ENCODE assay signal across 2 cellular contexts in genomic region chr9:111637421-111637950, GRCh38.
TF ChIP-seq lines count a peak whose summit lies in the region.

No MANE protein-coding gene starts in this region.

TF ChIP-seq in HEK293, 187 proteins besides CTCF, POLR2A, EP300 and RAD21:
- TF ChIP-seq IKZF3 (tag by site-specific recombination; IDR thresholded peaks at IDR 0.05) (no peak), PRDM1 (tag by site-specific recombination; IDR thresholded peaks at IDR 0.05) (peak; percentile 95), ZNF239 (tag by site-specific recombination; IDR thresholded peaks at IDR 0.05) (no peak), ZBTB10 (tag by site-specific recombination; IDR thresholded peaks at IDR 0.05) (no peak), ZNF624 (tag by site-specific recombination; IDR thresholded peaks at IDR 0.05) (no peak)

TF ChIP-seq in K562, 482 proteins besides CTCF, POLR2A, EP300 and RAD21:
- TF ChIP-seq MEIS2 (IDR thresholded peaks at IDR 0.05; ENCODE audit: partially characterized antibody) (peak; percentile 5), ZFP91 (CRISPR knock-in tag; IDR thresholded peaks at IDR 0.05) (no peak), KLF13 (tag; IDR thresholded peaks at IDR 0.05; ENCODE audit: borderline replicate concordance, low read depth) (no peak), TFE3 (CRISPR knock-in tag; IDR thresholded peaks at IDR 0.05) (peak; percentile 90), PKNOX1 (IDR thresholded peaks at IDR 0.05) (peak; percentile 63), MNT (conservative IDR thresholded peaks at IDR 0.05) (peak; percentile 20 to 49; a peak in 1 of 4 replicates), C11orf30 (IDR thresholded peaks at IDR 0.05; ENCODE audit: low read depth) (peak; percentile 41), TOE1 (IDR thresholded peaks at IDR 0.05; ENCODE audit: borderline replicate concordance) (peak; percentile 82; the same call in 1 of the 2 replicates), TOE1 (CRISPR knock-in tag; IDR thresholded peaks at IDR 0.05; ENCODE audit: borderline replicate concordance, low read depth) (no peak), ZNF316 (IDR thresholded peaks at IDR 0.05) (peak; percentile 42; the same call in 1 of the 2 replicates), ARID1B (IDR thresholded peaks at IDR 0.05) (0 out of 2 replicates have a peak, but pooled peaks have one; percentile 12), RUNX1 (IDR thresholded peaks at IDR 0.05; ENCODE audit: low read depth) (no peak), ZNF12 (CRISPR knock-in tag; IDR thresholded peaks at IDR 0.05) (no peak), HDAC1 (IDR thresholded peaks at IDR 0.05) (peak in 1 of 2 experiments; percentile 60; a peak in 2 of 4 replicates)
